Comparison of ENCODE assay signal across 1 cellular context in genomic region chr1:187237542-187237941, GRCh38.
TF ChIP-seq lines count a peak whose summit lies in the region.

No MANE protein-coding gene starts in this region.

TF ChIP-seq in SK-N-SH treated with all-trans-retinoic acid at 6 μM for 48 hours, 23 proteins besides CTCF, POLR2A, EP300 and RAD21 (continued from another document):
- TF ChIP-seq TSHZ2 (CRISPR knock-in tag; IDR thresholded peaks at IDR 0.05) = no peak
- no peak for TF ChIP-seq TCF4 (CRISPR knock-in tag; IDR thresholded peaks at IDR 0.05; ENCODE audit: borderline replicate concordance)
- no peak for TF ChIP-seq CSDC2 (CRISPR knock-in tag; IDR thresholded peaks at IDR 0.05)
- no peak for TF ChIP-seq POU6F1 (CRISPR knock-in tag; IDR thresholded peaks at IDR 0.05; ENCODE audit: borderline replicate concordance, low read depth)
- TF ChIP-seq GLIS3 (CRISPR knock-in tag; IDR thresholded peaks at IDR 0.05) = no peak
- TF ChIP-seq ZFP30 (CRISPR knock-in tag; IDR thresholded peaks at IDR 0.05) = no peak
- no peak for TF ChIP-seq ISL1 (CRISPR knock-in tag; IDR thresholded peaks at IDR 0.05)
- no peak for TF ChIP-seq SNAI2 (CRISPR knock-in tag; IDR thresholded peaks at IDR 0.05)
- no peak for TF ChIP-seq PATZ1 (CRISPR knock-in tag; IDR thresholded peaks at IDR 0.05; ENCODE audit: borderline replicate concordance)
- no peak for TF ChIP-seq ZNF565 (CRISPR knock-in tag; conservative IDR thresholded peaks at IDR 0.05; ENCODE audit: low read depth)
- TF ChIP-seq BACH2 (CRISPR knock-in tag; IDR thresholded peaks at IDR 0.05; ENCODE audit: borderline replicate concordance) = no peak
- TF ChIP-seq RARB (CRISPR knock-in tag; IDR thresholded peaks at IDR 0.05) = no peak
